Comparison of ENCODE assay signal across 2 cellular contexts in genomic region chr18:48989304-48990284, GRCh38.
TF ChIP-seq lines count a peak whose summit lies in the region.

No MANE protein-coding gene starts in this region.

TF ChIP-seq in A549, 52 proteins besides CTCF, POLR2A, EP300 and RAD21 (continued from another document):
- TF ChIP-seq, protein P1, sequence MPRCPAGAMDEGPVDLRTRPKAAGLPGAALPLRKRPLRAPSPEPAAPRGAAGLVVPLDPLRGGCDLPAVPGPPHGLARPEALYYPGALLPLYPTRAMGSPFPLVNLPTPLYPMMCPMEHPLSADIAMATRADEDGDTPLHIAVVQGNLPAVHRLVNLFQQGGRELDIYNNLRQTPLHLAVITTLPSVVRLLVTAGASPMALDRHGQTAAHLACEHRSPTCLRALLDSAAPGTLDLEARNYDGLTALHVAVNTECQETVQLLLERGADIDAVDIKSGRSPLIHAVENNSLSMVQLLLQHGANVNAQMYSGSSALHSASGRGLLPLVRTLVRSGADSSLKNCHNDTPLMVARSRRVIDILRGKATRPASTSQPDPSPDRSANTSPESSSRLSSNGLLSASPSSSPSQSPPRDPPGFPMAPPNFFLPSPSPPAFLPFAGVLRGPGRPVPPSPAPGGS (IDR thresholded peaks at IDR 0.05), result no peak
- TF ChIP-seq PBX3 (IDR thresholded peaks at IDR 0.05) (no peak), MYC (IDR thresholded peaks at IDR 0.05; ENCODE audit: borderline replicate concordance, low read length) (no peak), PHF8 (IDR thresholded peaks at IDR 0.05; ENCODE audit: borderline replicate concordance, low read depth) (no peak), HES2 (IDR thresholded peaks at IDR 0.05) (no peak), CHD2 (IDR thresholded peaks at IDR 0.05; ENCODE audit: low read length, partially characterized antibody) (no peak), JUN (IDR thresholded peaks at IDR 0.05) (no peak), HOXB13 (CRISPR knock-in tag; IDR thresholded peaks at IDR 0.05; ENCODE audit: low read depth) (no peak), ZC3H11A (IDR thresholded peaks at IDR 0.05) (no peak), NFE2L2 (conservative IDR thresholded peaks at IDR 0.05; ENCODE audit: low read length) (no peak), ESRRA (IDR thresholded peaks at IDR 0.05; ENCODE audit: borderline replicate concordance, low read length) (no peak), FOXS1 (CRISPR knock-in tag; IDR thresholded peaks at IDR 0.05) (no peak), EHF (CRISPR knock-in tag; IDR thresholded peaks at IDR 0.05) (no peak)

TF ChIP-seq in WTC11, 78 proteins besides CTCF, POLR2A, EP300 and RAD21 (continued from another document):
- TF ChIP-seq ARID4B (CRISPR knock-in tag; IDR thresholded peaks at IDR 0.05; ENCODE audit: borderline replicate concordance), result no peak
- TF ChIP-seq CBFB (CRISPR knock-in tag; IDR thresholded peaks at IDR 0.05; ENCODE audit: low read depth), result no peak
- TF ChIP-seq, protein P2, sequence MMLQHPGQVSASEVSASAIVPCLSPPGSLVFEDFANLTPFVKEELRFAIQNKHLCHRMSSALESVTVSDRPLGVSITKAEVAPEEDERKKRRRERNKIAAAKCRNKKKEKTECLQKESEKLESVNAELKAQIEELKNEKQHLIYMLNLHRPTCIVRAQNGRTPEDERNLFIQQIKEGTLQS (CRISPR knock-in tag; conservative IDR thresholded peaks at IDR 0.05), result no peak
- TF ChIP-seq PRRX2 (CRISPR knock-in tag; IDR thresholded peaks at IDR 0.05), result no peak
- TF ChIP-seq MLX (CRISPR knock-in tag; IDR thresholded peaks at IDR 0.05), result no peak
- TF ChIP-seq FOXK1 (CRISPR knock-in tag; IDR thresholded peaks at IDR 0.05), result no peak
- TF ChIP-seq NR3C1 (CRISPR knock-in tag; conservative IDR thresholded peaks at IDR 0.05; ENCODE audit: low read depth), result no peak
